In the genomic region with DNA sequence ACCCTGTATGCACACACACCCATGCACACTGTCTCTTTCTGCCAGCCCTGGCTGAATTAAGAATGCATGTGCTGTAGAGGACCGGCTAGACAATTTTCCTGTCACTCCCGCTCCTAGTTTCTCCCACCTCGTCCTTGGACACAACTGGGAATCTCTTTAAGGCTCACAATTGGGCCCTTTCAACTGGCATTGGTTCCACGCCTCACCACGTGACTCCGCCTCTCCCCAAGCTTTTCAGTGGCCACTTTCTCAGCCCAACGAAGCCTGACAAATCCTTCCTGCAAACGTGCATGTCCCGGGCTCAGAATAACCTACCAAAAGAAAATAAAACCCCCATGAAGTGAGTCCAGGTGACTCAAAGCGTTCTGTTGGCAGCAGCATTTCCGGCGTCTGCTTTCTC, we compare ENCODE assay signal across 21 cellular contexts. TPM values are rescaled to one million over a fixed set of nuclear protein-coding genes. Genes with fewer than 3 reads are reported as not detected.
DNase-seq lines count a peak whose midpoint lies in the region; ATAC-seq and TF ChIP-seq lines count a peak whose summit lies in the region.
"Had no signal": no experiment of that assay in that cellular context is flagged by ENCODE, and none has a peak within 500 bp of the region (broad histone marks: within the 10 kb centered on the region; RNA-seq: fewer than 3 reads in every experiment).

No MANE protein-coding gene starts in this region.

- no peaks in the 10 kb centered on the region for H3K36me3 ChIP-seq in GM23338 (ENCODE audit: insufficient read depth)
- H3K36me3 ChIP-seq in WERI-Rb-1: no peaks in the 10 kb centered on the region
- H3K36me3 ChIP-seq in neural progenitor cell: no peaks in the 10 kb centered on the region
- H3K36me3 ChIP-seq in thyroid gland: no peaks in the 10 kb centered on the region
- no peaks in the 10 kb centered on the region for H3K36me3 ChIP-seq in vagina

- no peak for ATAC-seq in GM23338
- ATAC-seq in GM18505 (IDR thresholded peaks at IDR 0.05; ENCODE audit: unreplicated experiment): no peak
- ATAC-seq in HG02870 (IDR thresholded peaks at IDR 0.05; ENCODE audit: unreplicated experiment): no peak
- ATAC-seq in GM19328 (IDR thresholded peaks at IDR 0.05; ENCODE audit: unreplicated experiment): no peak
- ATAC-seq: GM12878, HCT116 had no signal

- no peaks in the 10 kb centered on the region for H3K27me3 ChIP-seq in GM23338 (ENCODE audit: insufficient read depth)
- no peaks in the 10 kb centered on the region for H3K27me3 ChIP-seq in WERI-Rb-1 (ENCODE audit: insufficient read depth, low read depth, severe bottlenecking)
- H3K27me3 ChIP-seq in neural progenitor cell: no peaks in the 10 kb centered on the region
- no peaks in the 10 kb centered on the region for H3K27me3 ChIP-seq in thyroid gland
- no peaks in the 10 kb centered on the region for H3K27me3 ChIP-seq in vagina

- 23 to 30% methylated on average over 12 of the region's 12 CpGs for WGBS in thyroid gland, 2 donors

- H3K36me3 Mint-ChIP-seq in GM23338 (ENCODE audit: low read depth) (no peaks in the 10 kb centered on the region), neural progenitor cell (no peaks in the 10 kb centered on the region)
- H3K36me3 Mint-ChIP-seq: CD14-positive monocyte; CD8-positive, alpha-beta memory T cell had no signal

- no peaks in the 10 kb centered on the region for H3K79me2 ChIP-seq in GM23338 (replicated peaks; ENCODE audit: insufficient read depth)
- H3K79me2 ChIP-seq in neural progenitor cell (ENCODE audit: low read depth): no peaks in the 10 kb centered on the region

- H3K4me2 ChIP-seq in GM23338 (no peak overlapping the region), neural progenitor cell (peak overlapping the region; percentile 0)

- H3K9me2 ChIP-seq in GM23338 (ENCODE audit: insufficient read depth): no peaks in the 10 kb centered on the region

- H3K9me3 ChIP-seq in WERI-Rb-1 (ENCODE audit: severe bottlenecking) (peaks cover 7% of the 10 kb centered on the region), neural progenitor cell (ENCODE audit: low read depth) (no peaks in the 10 kb centered on the region), thyroid gland (no peaks in the 10 kb centered on the region), vagina (no peaks in the 10 kb centered on the region)

- H3K27ac Mint-ChIP-seq in GM23338 (no peak overlapping the region), neural progenitor cell (no peak overlapping the region)
- H3K27ac Mint-ChIP-seq: CD14-positive monocyte; CD4-positive, alpha-beta T cell had no signal

- no peak overlapping the region for H3K9ac ChIP-seq in neural progenitor cell
- H3K9ac ChIP-seq: GM23248 had no signal

- H3K4me1 ChIP-seq in GM23338 (ENCODE audit: insufficient read depth) (no peaks in the 10 kb centered on the region), neural progenitor cell (no peaks in the 10 kb centered on the region), thyroid gland (no peaks in the 10 kb centered on the region), vagina (no peaks in the 10 kb centered on the region)

- H4K20me1 ChIP-seq in GM23338 (replicated peaks; ENCODE audit: insufficient read depth) (no peaks in the 10 kb centered on the region), neural progenitor cell (ENCODE audit: low read depth) (no peaks in the 10 kb centered on the region)

- intact Hi-C loops in thyroid gland (cut with DNase I): no loop called here
- intact Hi-C loops in vagina (cut with DNase I): no loop called here

- H3K4me1 Mint-ChIP-seq in GM23338: peaks cover 3% of the 10 kb centered on the region; the same call in 2 of the 3 replicates
- peaks cover 5% of the 10 kb centered on the region for H3K4me1 Mint-ChIP-seq in neural progenitor cell
- H3K4me1 Mint-ChIP-seq: CD14-positive monocyte; CD8-positive, alpha-beta memory T cell had no signal

- 0 out of 2 replicates have a peak overlapping the region, but pooled peaks have one; percentile 45 for H3K27ac ChIP-seq in GM23338 (ENCODE audit: low read depth)
- H3K27ac ChIP-seq in WERI-Rb-1: no peak overlapping the region
- H3K27ac ChIP-seq in neural progenitor cell: no peak overlapping the region
- no peak overlapping the region for H3K27ac ChIP-seq in thyroid gland
- no peak overlapping the region for H3K27ac ChIP-seq in vagina
- H3K27ac ChIP-seq: GM23248 had no signal

- H3K4me3 Mint-ChIP-seq in GM23338 (no peak overlapping the region), neural progenitor cell (no peak overlapping the region)
- H3K4me3 Mint-ChIP-seq: CD14-positive monocyte; CD4-positive, alpha-beta T cell; CD8-positive, alpha-beta memory T cell; H9 had no signal

- H3K9me3 Mint-ChIP-seq in GM23338: no peaks in the 10 kb centered on the region
- no peaks in the 10 kb centered on the region for H3K9me3 Mint-ChIP-seq in neural progenitor cell
- H3K9me3 Mint-ChIP-seq: CD14-positive monocyte; CD4-positive, alpha-beta T cell; CD8-positive, alpha-beta memory T cell; H9 had no signal

- H3K4me3 ChIP-seq in GM23338 (no peak overlapping the region), WERI-Rb-1 (ENCODE audit: low read depth, low read length) (no peak overlapping the region), neural progenitor cell (no peak overlapping the region), thyroid gland (replicated peaks in 1 of 3) (no peak overlapping the region), vagina (no peak overlapping the region)
- H3K4me3 ChIP-seq: GM12878, GM23248 had no signal

- no peak for DNase-seq in GM23338 (ENCODE audit: low spot score)
- peak; percentile 30 for DNase-seq in WERI-Rb-1
- no peak for DNase-seq in neural progenitor cell (ENCODE audit: low spot score)
- peak; percentile 14 to 28 for DNase-seq in thyroid gland
- no peak for DNase-seq in vagina (ENCODE audit: extremely low spot score in 2 of 2)
- DNase-seq: CD4-positive, alpha-beta T cell; CD8-positive, alpha-beta memory T cell; DMS 273 treated with DMSO at 0.1 percent for 48 hours; DMS79; EL; GDM1; GM23248; H9 had no signal

- TF ChIP-seq CTCF in GM23338 (conservative IDR thresholded peaks at IDR 0.05; ENCODE audit: low read depth in 2 of 2) (no peak), WERI-Rb-1 (IDR thresholded peaks at IDR 0.05; ENCODE audit: low read depth, low read length) (no peak), neural progenitor cell (IDR thresholded peaks at IDR 0.05) (no peak), thyroid gland (IDR thresholded peaks at IDR 0.05) (no peak), vagina (IDR thresholded peaks at IDR 0.05) (no peak)

- peaks cover 9% of the 10 kb centered on the region for H3K27me3 Mint-ChIP-seq in GM23338 (ENCODE audit: insufficient read depth, low read depth, poor library complexity)
- peaks cover 4% of the 10 kb centered on the region for H3K27me3 Mint-ChIP-seq in neural progenitor cell (ENCODE audit: insufficient read depth, low read depth)

- H3F3A ChIP-seq in GM23338 (replicated peaks; ENCODE audit: low read depth) (no peaks in the 10 kb centered on the region), neural progenitor cell (ENCODE audit: low read depth) (no peaks in the 10 kb centered on the region)

- H2AFZ ChIP-seq in GM23338 (peak overlapping the region; percentile 14; the same call in 1 of the 2 replicates), neural progenitor cell (replicated peaks) (peak overlapping the region; percentile 3)
- H2AFZ ChIP-seq: GM23248 had no signal

- TF ChIP-seq POLR2A in thyroid gland (IDR thresholded peaks at IDR 0.05): no peak
- no peak for TF ChIP-seq POLR2A in GM18505 (IDR thresholded peaks at IDR 0.05; ENCODE audit: borderline replicate concordance, extremely low read depth, insufficient read depth, insufficient read length)
- TF ChIP-seq POLR2A in vagina (IDR thresholded peaks at IDR 0.05): no peak

TF ChIP-seq in GM23338, 12 proteins besides CTCF, POLR2A, EP300 and RAD21 (continues in another document):
- TF ChIP-seq EZH2phosphoT487 (IDR thresholded peaks at IDR 0.05; ENCODE audit: unreplicated experiment): no peak
- TF ChIP-seq JUNB (IDR thresholded peaks at IDR 0.05; ENCODE audit: unreplicated experiment): no peak
- TF ChIP-seq ZNF114 (CRISPR knock-in tag; IDR thresholded peaks at IDR 0.05): no peak
- no peak for TF ChIP-seq STAT1 (IDR thresholded peaks at IDR 0.05; ENCODE audit: unreplicated experiment)

RNA-seq across cellular contexts. Expression of a gene that starts 33.8 kb away (rescaled TPM):
- 44.4 and 45.4 TPM in 2 replicates for total RNA-seq in GM23338 (2014; rRNA removed; shearing (Covaris generic))
- polyA plus RNA-seq in GM23338 (2016; fragmentation: Nextera tagmentation; extraction: Ambion mirVana): 84.6 and 86.7 TPM in 2 replicates
- 0.56 and 7.3 TPM in 2 replicates for total RNA-seq in neural progenitor cell (ENCODE audit: low replicate concordance)
- 1 to 10 TPM; 4.3 to 9.9 (median 6.7) TPM for total RNA-seq in thyroid gland
- 27.3 TPM for total RNA-seq in vagina
- total RNA-seq: A673 had no signal
- polyA plus RNA-seq: CD14-positive monocyte had no signal

RNA-seq across cellular contexts. Expression of a gene that starts 34.3 kb away (rescaled TPM):
- 28.9 and 30.8 TPM in 2 replicates for total RNA-seq in GM23338 (2014; rRNA removed; shearing (Covaris generic))
- 22.0 and 22.3 TPM in 2 replicates for polyA plus RNA-seq in GM23338 (2016; fragmentation: Nextera tagmentation; extraction: Ambion mirVana)
- total RNA-seq in neural progenitor cell (ENCODE audit: low replicate concordance) (5.3 and 18.2 TPM in 2 replicates), thyroid gland (10 to 100 TPM; 33.1 to 40.9 (median 34.4) TPM), vagina (38.3 TPM)

RNA-seq across cellular contexts. Expression of a gene that starts 43.6 kb away (rescaled TPM):
- 0.58 and 0.90 TPM in 2 replicates for total RNA-seq in GM23338 (2014; rRNA removed; shearing (Covaris generic))
- polyA plus RNA-seq in GM23338 (2016; fragmentation: Nextera tagmentation; extraction: Ambion mirVana): 0.40 and 0.89 TPM in 2 replicates
- 1.2 and 1.7 TPM in 2 replicates for total RNA-seq in neural progenitor cell (ENCODE audit: low replicate concordance)
- 10 to 100 TPM in 2 of 4 donors, 1 to 10 TPM in 2; 8.1 to 10.9 (median 10.3) TPM for total RNA-seq in thyroid gland
- total RNA-seq in vagina: 13.5 TPM
- total RNA-seq: A172 had no signal

Comparison
In these comparisons a context has a peak if more than half of its experiments do, and no peak if none do; other contexts are left out.
1. DNase-seq: peak in WERI-Rb-1 (single experiment) and thyroid gland (2 of 2); none in GM23338 (single experiment), neural progenitor cell (single experiment) and vagina (0 of 2).